Comparison of ENCODE assay signal across 8 cellular contexts in genomic region chr11:76783294-76783900, GRCh38. TPM values are rescaled to one million over a fixed set of nuclear protein-coding genes. Genes with fewer than 3 reads are reported as not detected.
A peak's percentile ranks its signal among the peaks of the same experiment; 100 is the strongest.
DNase-seq lines count a peak whose midpoint lies in the region; ATAC-seq and TF ChIP-seq lines count a peak whose summit lies in the region.

TSKU (plus strand) TSS chr11:76783356; CDS start chr11:76795617, 12,261 bp downstream.

- H3K36me3 ChIP-seq in SU-DHL-6 (ENCODE audit: low read length) (no peaks in the 10 kb centered on the region), esophagus squamous epithelium (no peaks in the 10 kb centered on the region), neuronal stem cell (replicated peaks in 1 of 2; ENCODE audit: control insufficient read depth in 2 of 2, insufficient read depth in 2 of 2, low read length in 2 of 2) (peaks cover 0 to 19% of the 10 kb centered on the region in 2 donors)

- TF ChIP-seq POLR2A in esophagus squamous epithelium (IDR thresholded peaks at IDR 0.05), result peak in 2 of 4 donors; percentile 26 to 66

- H3K9ac ChIP-seq in SU-DHL-6 (ENCODE audit: low read length), result peak within 1 kb of the TSS; percentile 38; the same call in 1 of the 2 replicates
- peak within 1 kb of the TSS; percentile 99 for H3K9ac ChIP-seq in neuronal stem cell (ENCODE audit: low read depth, low read length, poor library complexity)

- H4K20me1 ChIP-seq in SU-DHL-6 (ENCODE audit: low read depth, low read length), result no peaks in the 10 kb centered on the region

- ATAC-seq in HG03565 (IDR thresholded peaks at IDR 0.05; ENCODE audit: unreplicated experiment), result no peak

- H3K27ac ChIP-seq in SU-DHL-6 (ENCODE audit: low read depth, low read length), result no peak within 1 kb of the TSS
- H3K27ac ChIP-seq in esophagus squamous epithelium, result peak within 1 kb of the TSS; percentile 91 to 99 (median 98)
- H3K27ac ChIP-seq in neuronal stem cell (replicated peaks; ENCODE audit: low read length), result peak within 1 kb of the TSS; percentile 86

- H3K18ac ChIP-seq in neuronal stem cell (ENCODE audit: low read length), result peak within 1 kb of the TSS; percentile 99

- H2BK15ac ChIP-seq in neuronal stem cell (ENCODE audit: low read length), result peak within 1 kb of the TSS; percentile 91

- intact Hi-C loops in esophagus squamous epithelium (cut with DNase I), result no loop called here

- peak within 1 kb of the TSS; percentile 100 for H3K23ac ChIP-seq in neuronal stem cell (ENCODE audit: low read depth, low read length, poor library complexity)

- no peaks in the 10 kb centered on the region for H3K79me2 ChIP-seq in SU-DHL-6 (ENCODE audit: insufficient read depth, low read length)

- H3K4me2 ChIP-seq in SU-DHL-6 (ENCODE audit: low read depth, low read length, poor library complexity, severe bottlenecking) (peak within 1 kb of the TSS; percentile 51), neuronal stem cell (ENCODE audit: insufficient read depth, low read length, poor library complexity, severe bottlenecking) (peak within 1 kb of the TSS; percentile 90)

- H2AFZ ChIP-seq in SU-DHL-6 (ENCODE audit: low read depth, low read length, severe bottlenecking), result no peak within 1 kb of the TSS
- peak within 1 kb of the TSS; percentile 93 for H2AFZ ChIP-seq in neuronal stem cell (ENCODE audit: low read length)

- no peak for TF ChIP-seq CTCF in SU-DHL-6 (IDR thresholded peaks at IDR 0.05; ENCODE audit: insufficient read depth, low read length, poor library complexity, severe bottlenecking)
- peak in 1 of 6 experiments; percentile 2 for TF ChIP-seq CTCF in esophagus squamous epithelium (IDR thresholded peaks at IDR 0.05)

- no peaks in the 10 kb centered on the region for H3K9me3 ChIP-seq in SU-DHL-6 (ENCODE audit: insufficient read depth, low read length)
- no peaks in the 10 kb centered on the region for H3K9me3 ChIP-seq in esophagus squamous epithelium
- peaks cover 2% of the 10 kb centered on the region in 2 donors for H3K9me3 ChIP-seq in neuronal stem cell (replicated peaks in 1 of 2; ENCODE audit: control insufficient read depth in 2 of 2, insufficient read depth in 1 of 2, low read depth in 1 of 2, low read length in 2 of 2)

- DNase-seq in activated CD8-positive, alpha-beta memory T cell treated with anti-CD3 and anti-CD28 coated beads, Interleukin-2, amount 50 U/mL, for 48 hours, result peak; percentile 66
- no peak for DNase-seq in activated CD8-positive, alpha-beta memory T cell treated with anti-CD3 and anti-CD28 coated beads for 24 hours
- no peak for DNase-seq in esophagus squamous epithelium (lab: John Stamatoyannopoulos, UW)
- DNase-seq in neuronal stem cell (ENCODE audit: low spot score), result peak; percentile 76
- DNase-seq in GM03348 (ENCODE audit: low spot score), result no peak
- no peak for DNase-seq in NCI-H2081 treated with DMSO at 0.1 percent for 48 hours (lab: John Stamatoyannopoulos, UW)

- peak within 1 kb of the TSS; percentile 42 for H3K4me3 ChIP-seq in SU-DHL-6 (ENCODE audit: insufficient read depth, low read length, poor library complexity, severe bottlenecking)
- peak within 1 kb of the TSS; percentile 72 to 98 (median 90) for H3K4me3 ChIP-seq in esophagus squamous epithelium
- peak within 1 kb of the TSS; percentile 90 to 99 for H3K4me3 ChIP-seq in neuronal stem cell (ENCODE audit: low read length in 2 of 2)

- H4K91ac ChIP-seq in neuronal stem cell (ENCODE audit: low read depth, low read length, poor library complexity), result peak within 1 kb of the TSS; percentile 93

- H3K14ac ChIP-seq in neuronal stem cell (ENCODE audit: low read length), result peak within 1 kb of the TSS; percentile 99

- H3K27me3 ChIP-seq in SU-DHL-6 (ENCODE audit: low read length) (no peaks in the 10 kb centered on the region), esophagus squamous epithelium (peaks cover 0 to 12% (median 0%) of the 10 kb centered on the region in 4 donors), neuronal stem cell (ENCODE audit: control insufficient read depth in 3 of 3, insufficient read depth in 3 of 3, low read depth in 1 of 3, low read length in 3 of 3) (no peaks in the 10 kb centered on the region)

- H2AK5ac ChIP-seq in neuronal stem cell (ENCODE audit: low read depth, low read length), result peak within 1 kb of the TSS; percentile 57

- peaks cover 6% of the 10 kb centered on the region for H3K79me1 ChIP-seq in neuronal stem cell (ENCODE audit: low read depth, low read length)

- no peak within 1 kb of the TSS for H4K8ac ChIP-seq in neuronal stem cell (ENCODE audit: low read depth, low read length)

- peak within 1 kb of the TSS; percentile 60 for H2BK12ac ChIP-seq in neuronal stem cell (ENCODE audit: low read length)

- H3K9me2 ChIP-seq in SU-DHL-6 (replicated peaks; ENCODE audit: insufficient read depth, low read length), result no peaks in the 10 kb centered on the region

- WGBS in esophagus squamous epithelium, 2 donors, result 0% methylated on average over 6 of the region's 78 CpGs; no CpG with 5 or more reads in 1 of the 2 donors
- no CpG with 5 or more reads among the region's 78 CpGs for WGBS in neuronal stem cell (ENCODE audit: extremely low coverage in 2 of 2, insufficient read length in 2 of 2, insufficient replicate concordance in 1 of 2), 2 donors

- H3K4me1 ChIP-seq in esophagus squamous epithelium (peaks cover 44 to 82% (median 47%) of the 10 kb centered on the region in 3 donors), neuronal stem cell (ENCODE audit: control insufficient read depth in 2 of 2, insufficient read depth in 1 of 2, low read depth in 1 of 2, low read length in 2 of 2) (peaks cover 18 to 24% of the 10 kb centered on the region in 2 donors)

- peak within 1 kb of the TSS; percentile 99 for H2BK5ac ChIP-seq in neuronal stem cell (ENCODE audit: low read length)

- H2BK120ac ChIP-seq in neuronal stem cell (ENCODE audit: low read depth, low read length), result peak within 1 kb of the TSS; percentile 88

- no peaks in the 10 kb centered on the region for H3F3A ChIP-seq in SU-DHL-6 (ENCODE audit: insufficient read depth)

- H3K4ac ChIP-seq in neuronal stem cell (ENCODE audit: low read length), result peak within 1 kb of the TSS; percentile 79

RNA-seq across cellular contexts. Expression of gene TSKU, which starts in this region (rescaled TPM):
- total RNA-seq in esophagus squamous epithelium, result 10 to 100 TPM; 51.4 to 95.9 (median 88.4) TPM
- polyA plus RNA-seq in neuronal stem cell (2013, experiment 1 of 2), result 12.1 TPM
- 11.9 TPM for polyA plus RNA-seq in neuronal stem cell (2013, experiment 2 of 2)

Comparison
In these comparisons a context has a peak if more than half of its experiments do, and no peak if none do; other contexts are left out.
1. DNase-seq: peak in activated CD8-positive, alpha-beta memory T cell treated with anti-CD3 and anti-CD28 coated beads, Interleukin-2, amount 50 U/mL, for 48 hours (single experiment) and neuronal stem cell (single experiment); none in activated CD8-positive, alpha-beta memory T cell treated with anti-CD3 and anti-CD28 coated beads for 24 hours (single experiment), esophagus squamous epithelium (single experiment), GM03348 (single experiment) and NCI-H2081 treated with DMSO at 0.1 percent for 48 hours (single experiment).
2. H3K4me3 ChIP-seq: peak in every context shown above with its lines; median percentile 94 in neuronal stem cell; 90 in esophagus squamous epithelium; 42 in SU-DHL-6.